20 cellular contexts compared by ENCODE assay signal in genomic region chr21:41110664-41111063, GRCh38. TPM values are rescaled to one million over a fixed set of nuclear protein-coding genes. Genes with fewer than 3 reads are reported as not detected.
DNase-seq lines count a peak whose midpoint lies in the region; ATAC-seq lines count a peak whose summit lies in the region.
"Had no signal": no experiment of that assay in that cellular context is flagged by ENCODE, and none has a peak within 500 bp of the region (broad histone marks: within the 10 kb centered on the region; RNA-seq: fewer than 3 reads in every experiment).

No MANE protein-coding gene starts in this region.

- H3K36me3 ChIP-seq in BLaER1 (no peaks in the 10 kb centered on the region), Karpas-422 (ENCODE audit: insufficient read depth, low read length) (no peaks in the 10 kb centered on the region)
- H3K36me3 ChIP-seq: BE2C had no signal

- H3K27ac ChIP-seq in BLaER1, result no peak overlapping the region
- H3K27ac ChIP-seq in Karpas-422 (ENCODE audit: low read length), result no peak overlapping the region
- H3K27ac ChIP-seq: 22Rv1, C4-2B, GM23248 had no signal

- peak; percentile 6 for DNase-seq in NCI-H146 (lab: John Stamatoyannopoulos, UW)
- DNase-seq in NCI-H146 treated with DMSO at 0.1 percent for 48 hours (lab: John Stamatoyannopoulos, UW; ENCODE audit: unreplicated experiment), result no peak
- no peak for DNase-seq in T-helper 17 cell
- DNase-seq in left colon, result no peak
- DNase-seq in hepatic stellate cell (ENCODE audit: low spot score), result no peak
- no peak for DNase-seq in Karpas-422
- no peak for DNase-seq in mucosa of gallbladder (ENCODE audit: low spot score)
- DNase-seq: AML-193; BE2C; Caco-2; CD4-positive, CD25-positive, alpha-beta regulatory T cell; CD8-positive, alpha-beta T cell; DMS153; DND-41; GM23248; H9 had no signal

- intact Hi-C loops in left colon (cut with DNase I, micrococcal nuclease), result no loop called here

- H3K4me1 ChIP-seq in BLaER1 (peaks cover 52% of the 10 kb centered on the region), Karpas-422 (ENCODE audit: low read length) (peaks cover 4% of the 10 kb centered on the region)
- H3K4me1 ChIP-seq: BE2C, Caco-2 had no signal

- no peaks in the 10 kb centered on the region for H3K27me3 ChIP-seq in BLaER1
- no peaks in the 10 kb centered on the region for H3K27me3 ChIP-seq in Karpas-422 (ENCODE audit: low read length)
- H3K27me3 ChIP-seq: BE2C had no signal

- no peak overlapping the region for H3K27ac Mint-ChIP-seq in T-helper 17 cell
- H3K27ac Mint-ChIP-seq: CD8-positive, alpha-beta T cell; H9 had no signal

- H3K9ac ChIP-seq in BLaER1 (no peak overlapping the region), Karpas-422 (ENCODE audit: low read length) (no peak overlapping the region)
- H3K9ac ChIP-seq: GM23248 had no signal

- H3K9me2 ChIP-seq in Karpas-422 (replicated peaks; ENCODE audit: insufficient read depth, low read length), result no peaks in the 10 kb centered on the region

- peaks cover 10% of the 10 kb centered on the region for H3K4me1 Mint-ChIP-seq in T-helper 17 cell

- no peak overlapping the region for H2AFZ ChIP-seq in Karpas-422 (ENCODE audit: low read length)
- H2AFZ ChIP-seq: GM23248 had no signal

- no peaks in the 10 kb centered on the region for H3K79me2 ChIP-seq in Karpas-422 (ENCODE audit: low read length)

- ATAC-seq in T-helper 17 cell, result no peak
- peak; percentile 73 for ATAC-seq in left colon
- ATAC-seq: CD8-positive, alpha-beta T cell; HCT116 had no signal

- H4K20me1 ChIP-seq in BLaER1 (no peaks in the 10 kb centered on the region), Karpas-422 (ENCODE audit: insufficient read depth, low read depth, low read length) (no peaks in the 10 kb centered on the region)

- H3K4me3 Mint-ChIP-seq in T-helper 17 cell, result peak overlapping the region; percentile 1
- H3K4me3 Mint-ChIP-seq: CD4-positive, CD25-positive, alpha-beta regulatory T cell; CD8-positive, alpha-beta T cell; H9 had no signal

- H3K27me3 Mint-ChIP-seq in T-helper 17 cell, result peaks cover 11% of the 10 kb centered on the region
- H3K27me3 Mint-ChIP-seq: CD4-positive, CD25-positive, alpha-beta regulatory T cell had no signal

- peak overlapping the region; percentile 46 for H3K4me2 ChIP-seq in BLaER1
- no peak overlapping the region for H3K4me2 ChIP-seq in Karpas-422 (ENCODE audit: low read depth, low read length, poor library complexity, severe bottlenecking)

- no peaks in the 10 kb centered on the region for H3K36me3 Mint-ChIP-seq in T-helper 17 cell (ENCODE audit: low read depth)
- H3K36me3 Mint-ChIP-seq: CD4-positive, CD25-positive, alpha-beta regulatory T cell; CD8-positive, alpha-beta T cell had no signal

- no peak overlapping the region for H3K4me3 ChIP-seq in BLaER1
- H3K4me3 ChIP-seq in Karpas-422 (ENCODE audit: low read length), result no peak overlapping the region
- H3K4me3 ChIP-seq: GM23248 had no signal

- H3K9me3 ChIP-seq in BLaER1, result no peaks in the 10 kb centered on the region
- no peaks in the 10 kb centered on the region for H3K9me3 ChIP-seq in T-helper 17 cell (ENCODE audit: control insufficient read depth, low read length, poor library complexity, severe bottlenecking)
- no peaks in the 10 kb centered on the region for H3K9me3 ChIP-seq in Karpas-422 (ENCODE audit: low read length)
- H3K9me3 ChIP-seq: Caco-2 had no signal

RNA-seq across cellular contexts. Expression of gene BACE2, which starts 57.3 kb away (rescaled TPM):
- 1 to 10 TPM in 1 of 2 donors, under 1 TPM in 1; 0.37 to 1.4 TPM for total RNA-seq in T-helper 17 cell
- 10 to 100 TPM; 59.3 to 65.1 TPM for total RNA-seq in left colon
- total RNA-seq in Karpas-422 (2014; rRNA removed; shearing (Covaris generic); ENCODE audit: low replicate concordance), result not detected in 2 replicates
- 174 TPM for total RNA-seq in mucosa of gallbladder

Comparison
In these comparisons a context has a peak if more than half of its experiments do, and no peak if none do; other contexts are left out.
1. RNA of gene BACE2, which starts 57.3 kb away (total RNA-seq): 174 TPM in mucosa of gallbladder (single experiment) and 59.3 to 65.1 TPM in left colon; 0.37 to 1.4 TPM in T-helper 17 cell and not detected in Karpas-422; every median in the first group is over 10 times any median in the second.